In the genomic region with DNA sequence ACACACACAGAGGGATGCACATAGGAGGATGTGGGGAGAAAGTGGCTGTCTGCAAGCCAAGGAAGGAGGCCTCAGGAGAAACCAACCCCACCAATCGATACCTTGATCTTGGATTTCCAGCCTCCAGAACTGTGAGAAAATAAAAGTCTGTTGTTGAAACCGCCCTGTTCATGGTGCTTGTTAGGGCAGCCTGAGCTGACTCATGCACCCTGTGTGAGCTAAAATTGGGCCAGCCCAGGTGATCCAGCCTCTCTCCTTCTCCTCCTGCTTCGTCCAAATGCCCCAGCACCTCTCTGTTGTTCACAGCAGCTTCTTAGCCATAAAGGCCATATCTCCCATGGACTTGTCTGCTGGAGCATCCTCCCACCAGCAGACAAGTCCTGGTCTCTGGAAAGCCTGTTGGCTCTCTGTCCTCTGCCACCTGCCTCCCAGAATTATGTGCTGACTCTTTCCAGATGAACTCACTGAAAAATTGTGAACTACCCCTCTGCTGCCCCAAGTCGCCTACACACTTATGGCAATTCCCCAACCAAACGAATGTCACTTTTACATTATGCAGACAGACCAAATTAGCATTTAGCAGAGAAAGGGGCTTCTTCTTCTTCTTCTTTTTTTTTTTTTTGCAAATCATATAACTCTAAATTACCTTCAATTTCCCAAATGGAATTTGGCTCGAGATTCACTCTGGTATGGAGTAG, we compare ENCODE assay signal across 1 cellular context.
TF ChIP-seq lines count a peak whose summit lies in the region.

No MANE protein-coding gene starts in this region.

TF ChIP-seq in GM12878, 131 proteins besides CTCF, POLR2A, EP300 and RAD21:
- TF ChIP-seq RFX5 (IDR thresholded peaks at IDR 0.05; ENCODE audit: low read depth, low read length) (no peak), PAX5 (IDR thresholded peaks at IDR 0.05; ENCODE audit: borderline replicate concordance, low read depth, low read length) (no peak), YBX1 (IDR thresholded peaks at IDR 0.05) (no peak), NFIC (IDR thresholded peaks at IDR 0.05; ENCODE audit: low read depth, low read length) (peak; percentile 27; the same call in 1 of the 2 replicates), BACH1 (IDR thresholded peaks at IDR 0.05; ENCODE audit: borderline replicate concordance) (no peak)
- TF ChIP-seq, protein P1, sequence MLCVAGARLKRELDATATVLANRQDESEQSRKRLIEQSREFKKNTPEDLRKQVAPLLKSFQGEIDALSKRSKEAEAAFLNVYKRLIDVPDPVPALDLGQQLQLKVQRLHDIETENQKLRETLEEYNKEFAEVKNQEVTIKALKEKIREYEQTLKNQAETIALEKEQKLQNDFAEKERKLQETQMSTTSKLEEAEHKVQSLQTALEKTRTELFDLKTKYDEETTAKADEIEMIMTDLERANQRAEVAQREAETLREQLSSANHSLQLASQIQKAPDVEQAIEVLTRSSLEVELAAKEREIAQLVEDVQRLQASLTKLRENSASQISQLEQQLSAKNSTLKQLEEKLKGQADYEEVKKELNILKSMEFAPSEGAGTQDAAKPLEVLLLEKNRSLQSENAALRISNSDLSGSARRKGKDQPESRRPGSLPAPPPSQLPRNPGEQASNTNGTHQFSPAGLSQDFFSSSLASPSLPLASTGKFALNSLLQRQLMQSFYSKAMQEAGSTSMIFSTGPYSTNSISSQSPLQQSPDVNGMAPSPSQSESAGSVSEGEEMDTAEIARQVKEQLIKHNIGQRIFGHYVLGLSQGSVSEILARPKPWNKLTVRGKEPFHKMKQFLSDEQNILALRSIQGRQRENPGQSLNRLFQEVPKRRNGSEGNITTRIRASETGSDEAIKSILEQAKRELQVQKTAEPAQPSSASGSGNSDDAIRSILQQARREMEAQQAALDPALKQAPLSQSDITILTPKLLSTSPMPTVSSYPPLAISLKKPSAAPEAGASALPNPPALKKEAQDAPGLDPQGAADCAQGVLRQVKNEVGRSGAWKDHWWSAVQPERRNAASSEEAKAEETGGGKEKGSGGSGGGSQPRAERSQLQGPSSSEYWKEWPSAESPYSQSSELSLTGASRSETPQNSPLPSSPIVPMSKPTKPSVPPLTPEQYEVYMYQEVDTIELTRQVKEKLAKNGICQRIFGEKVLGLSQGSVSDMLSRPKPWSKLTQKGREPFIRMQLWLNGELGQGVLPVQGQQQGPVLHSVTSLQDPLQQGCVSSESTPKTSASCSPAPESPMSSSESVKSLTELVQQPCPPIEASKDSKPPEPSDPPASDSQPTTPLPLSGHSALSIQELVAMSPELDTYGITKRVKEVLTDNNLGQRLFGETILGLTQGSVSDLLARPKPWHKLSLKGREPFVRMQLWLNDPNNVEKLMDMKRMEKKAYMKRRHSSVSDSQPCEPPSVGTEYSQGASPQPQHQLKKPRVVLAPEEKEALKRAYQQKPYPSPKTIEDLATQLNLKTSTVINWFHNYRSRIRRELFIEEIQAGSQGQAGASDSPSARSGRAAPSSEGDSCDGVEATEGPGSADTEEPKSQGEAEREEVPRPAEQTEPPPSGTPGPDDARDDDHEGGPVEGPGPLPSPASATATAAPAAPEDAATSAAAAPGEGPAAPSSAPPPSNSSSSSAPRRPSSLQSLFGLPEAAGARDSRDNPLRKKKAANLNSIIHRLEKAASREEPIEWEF (IDR thresholded peaks at IDR 0.05; ENCODE audit: insufficient replicate concordance, low read depth, low read length), result no peak
